8 cellular contexts compared by ENCODE assay signal in the genomic region with DNA sequence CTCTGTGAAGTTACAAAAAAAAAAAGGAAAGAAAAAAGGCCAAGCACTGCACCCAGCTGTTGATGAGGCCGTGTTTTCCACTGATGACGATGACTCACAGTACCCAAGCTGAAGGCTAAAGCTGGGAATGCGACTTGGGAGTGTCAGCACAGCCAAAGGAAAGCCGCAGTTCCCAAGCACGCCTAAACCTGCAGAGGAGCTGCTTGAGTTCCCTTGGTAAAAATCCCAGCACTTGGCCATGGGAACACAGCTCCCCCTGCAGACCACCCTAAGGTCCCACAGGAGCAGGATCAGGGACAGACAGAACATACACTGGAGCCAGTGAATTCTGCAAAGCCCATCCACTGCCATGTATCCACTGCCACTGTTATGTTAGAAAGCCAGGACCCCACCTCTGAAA. TPM values are rescaled to one million over a fixed set of nuclear protein-coding genes. Genes with fewer than 3 reads are reported as not detected.
DNase-seq lines count a peak whose midpoint lies in the region; ATAC-seq and TF ChIP-seq lines count a peak whose summit lies in the region.

No MANE protein-coding gene starts in this region.

- H3K4me3 ChIP-seq in AG09309 (ENCODE audit: control insufficient read depth, low read depth, low read length) (no peak overlapping the region), HEK293 (ENCODE audit: low read depth, low read length) (no peak overlapping the region), gastroesophageal sphincter (no peak overlapping the region)

- peak; percentile 89 for ATAC-seq in gastroesophageal sphincter

- intact Hi-C loops in posterior vena cava (cut with DNase I): no loop called here

- H3K27me3 ChIP-seq in gastroesophageal sphincter: no peaks in the 10 kb centered on the region

- peak; percentile 85 for DNase-seq in AG09309 (ENCODE audit: low read depth)
- peak; percentile 2 for DNase-seq in T1000 (lab: John Stamatoyannopoulos, UW)
- DNase-seq in renal cortical epithelial cell (ENCODE audit: low read depth): peak; percentile 70
- no peak for DNase-seq in activated CD8-positive, alpha-beta memory T cell treated with anti-CD3 and anti-CD28 coated beads, Interleukin-2, amount 50 U/mL, for 48 hours
- DNase-seq in posterior vena cava (ENCODE audit: low spot score): no peak
- DNase-seq in NCI-H2029 (lab: John Stamatoyannopoulos, UW): no peak

- 0 to 17% methylated on average over 4 to 5 of the region's 5 CpGs for WGBS in gastroesophageal sphincter (ENCODE audit: low coverage in 1 of 2), 2 donors

- POLR2A ChIA-PET in HEK293 (lab: Yijun Ruan, JAX): interaction anchor here (0.8 to 1.0 kb wide), 2 partner anchors 239 to 242 kb away, joined by 3 read pairs; no protein-coding TSS in a partner anchor

- TF ChIP-seq POLR2A in gastroesophageal sphincter (IDR thresholded peaks at IDR 0.05): no peak

- TF ChIP-seq CTCF in AG09309 (IDR thresholded peaks at IDR 0.05; ENCODE audit: control insufficient read depth, insufficient read depth, low read depth, low read length, missing control alignments) (peak; percentile 92), HEK293 (tag by site-specific recombination; IDR thresholded peaks at IDR 0.05) (peak; percentile 36; the same call in 1 of the 2 replicates), gastroesophageal sphincter (IDR thresholded peaks at IDR 0.05) (peak; percentile 11 to 69 (median 55))

- H3K27ac ChIP-seq in HEK293 (ENCODE audit: extremely low read depth, low read depth, low read length) (no peak overlapping the region), gastroesophageal sphincter (no peak overlapping the region)

- no peak for TF ChIP-seq EP300 in gastroesophageal sphincter (IDR thresholded peaks at IDR 0.05)

- H3K4me1 ChIP-seq in HEK293 (ENCODE audit: control insufficient read depth, insufficient read depth, low read length) (no peaks in the 10 kb centered on the region), gastroesophageal sphincter (peaks cover 0 to 28% (median 0%) of the 10 kb centered on the region in 3 donors)

- no peaks in the 10 kb centered on the region for H3K9me3 ChIP-seq in HEK293 (ENCODE audit: control insufficient read depth, insufficient read depth, low read depth, low read length)
- H3K9me3 ChIP-seq in gastroesophageal sphincter: no peaks in the 10 kb centered on the region

- CTCF ChIA-PET in HEK293 (lab: Yijun Ruan, JAX): interaction anchor here (0.5 to 23.0 kb wide), 44 partner anchors 8 to 946 kb away, joined by 3 to 357 read pairs (median 4); partner anchors contain the start of genes KCNC1 and KCNJ11

- H3K36me3 ChIP-seq in HEK293 (ENCODE audit: control insufficient read depth in 2 of 2, insufficient read depth in 1 of 2, low read length in 2 of 2): peaks cover 0 to 62% of the 10 kb centered on the region in 2 experiments; a peak in 1 of 3 replicates
- peaks cover 0 to 46% of the 10 kb centered on the region in 2 donors for H3K36me3 ChIP-seq in gastroesophageal sphincter

TF ChIP-seq in HEK293, 187 proteins besides CTCF, POLR2A, EP300 and RAD21:
- no peak for TF ChIP-seq ZNF701 (tag by site-specific recombination; IDR thresholded peaks at IDR 0.05)
- TF ChIP-seq ZNF654 (tag by site-specific recombination; IDR thresholded peaks at IDR 0.05; ENCODE audit: low read depth): peak; percentile 48
- TF ChIP-seq ZNF600 (tag by site-specific recombination; IDR thresholded peaks at IDR 0.05): 0 out of 2 replicates have a peak, but pooled peaks have one; percentile 33
- TF ChIP-seq ZNF121 (tag by site-specific recombination; IDR thresholded peaks at IDR 0.05): no peak
- peak; percentile 60; the same call in 1 of the 2 replicates for TF ChIP-seq ZNF660 (tag by site-specific recombination; IDR thresholded peaks at IDR 0.05)
- TF ChIP-seq ZNF211 (tag by site-specific recombination; IDR thresholded peaks at IDR 0.05; ENCODE audit: low read depth): no peak

RNA-seq across cellular contexts. Expression of gene SERGEF, which starts 39.9 kb away (rescaled TPM):
- total RNA-seq in gastroesophageal sphincter (10 to 100 TPM; 35.5 to 42.5 (median 36.3) TPM), renal cortical epithelial cell (29.5 and 31.3 TPM in 2 replicates), posterior vena cava (10 to 100 TPM; 32.6 to 37.9 TPM)

Comparison
In these comparisons a context has a peak if more than half of its experiments do, and no peak if none do; other contexts are left out.
1. DNase-seq: peak in AG09309 (single experiment), T1000 (single experiment) and renal cortical epithelial cell (single experiment); none in activated CD8-positive, alpha-beta memory T cell treated with anti-CD3 and anti-CD28 coated beads, Interleukin-2, amount 50 U/mL, for 48 hours (single experiment), posterior vena cava (single experiment) and NCI-H2029 (single experiment).
2. CTCF ChIP-seq: peak in every context shown above with its lines; median percentile 92 in AG09309; 55 in gastroesophageal sphincter; 36 in HEK293.